ENCODE assay signal across 1 cellular context in the genomic region with DNA sequence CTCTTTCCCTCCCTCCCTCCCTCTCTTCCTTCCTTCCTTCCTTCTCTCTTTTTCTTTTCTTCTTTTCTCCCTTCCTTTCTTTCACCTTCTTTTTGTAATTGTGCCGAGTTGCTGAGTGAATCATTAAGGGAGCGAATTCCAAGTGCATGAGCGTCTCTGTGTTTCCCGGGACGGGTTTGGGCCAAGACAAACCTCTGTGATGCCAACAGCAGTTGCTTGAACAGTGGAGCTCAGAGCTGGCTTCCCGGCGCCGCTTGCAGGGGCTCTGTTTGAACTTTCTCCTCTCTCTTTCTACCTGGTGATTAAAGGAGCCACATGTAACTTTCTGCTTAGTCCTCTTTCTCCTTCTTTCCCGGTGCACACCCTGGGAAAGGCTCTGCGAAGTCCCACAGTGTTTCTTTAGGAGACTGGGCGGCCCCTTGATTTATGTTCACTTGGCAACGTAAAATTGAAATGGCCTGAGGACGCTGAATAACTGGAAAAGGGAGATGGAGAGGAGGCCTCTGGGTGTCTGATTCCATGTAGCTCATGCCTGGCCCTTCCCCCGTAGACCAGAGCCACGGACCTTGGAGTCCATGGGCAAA.
TF ChIP-seq lines count a peak whose summit lies in the region.

No MANE protein-coding gene starts in this region.

TF ChIP-seq in HEK293, 187 proteins besides CTCF, POLR2A, EP300 and RAD21 (continued from another document):
- TF ChIP-seq, protein P1, sequence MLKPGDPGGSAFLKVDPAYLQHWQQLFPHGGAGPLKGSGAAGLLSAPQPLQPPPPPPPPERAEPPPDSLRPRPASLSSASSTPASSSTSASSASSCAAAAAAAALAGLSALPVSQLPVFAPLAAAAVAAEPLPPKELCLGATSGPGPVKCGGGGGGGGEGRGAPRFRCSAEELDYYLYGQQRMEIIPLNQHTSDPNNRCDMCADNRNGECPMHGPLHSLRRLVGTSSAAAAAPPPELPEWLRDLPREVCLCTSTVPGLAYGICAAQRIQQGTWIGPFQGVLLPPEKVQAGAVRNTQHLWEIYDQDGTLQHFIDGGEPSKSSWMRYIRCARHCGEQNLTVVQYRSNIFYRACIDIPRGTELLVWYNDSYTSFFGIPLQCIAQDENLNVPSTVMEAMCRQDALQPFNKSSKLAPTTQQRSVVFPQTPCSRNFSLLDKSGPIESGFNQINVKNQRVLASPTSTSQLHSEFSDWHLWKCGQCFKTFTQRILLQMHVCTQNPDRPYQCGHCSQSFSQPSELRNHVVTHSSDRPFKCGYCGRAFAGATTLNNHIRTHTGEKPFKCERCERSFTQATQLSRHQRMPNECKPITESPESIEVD (tag by site-specific recombination; IDR thresholded peaks at IDR 0.05) = 0 out of 2 replicates have a peak, but pooled peaks have one; percentile 19
- TF ChIP-seq ZNF561 (tag by site-specific recombination; IDR thresholded peaks at IDR 0.05; ENCODE audit: borderline replicate concordance) (0 out of 2 replicates have a peak, but pooled peaks have one; percentile 60), ZNF138 (tag by site-specific recombination; IDR thresholded peaks at IDR 0.05; ENCODE audit: borderline replicate concordance) (no peak)
